Comparison of ENCODE assay signal across 19 cellular contexts in the genomic region with DNA sequence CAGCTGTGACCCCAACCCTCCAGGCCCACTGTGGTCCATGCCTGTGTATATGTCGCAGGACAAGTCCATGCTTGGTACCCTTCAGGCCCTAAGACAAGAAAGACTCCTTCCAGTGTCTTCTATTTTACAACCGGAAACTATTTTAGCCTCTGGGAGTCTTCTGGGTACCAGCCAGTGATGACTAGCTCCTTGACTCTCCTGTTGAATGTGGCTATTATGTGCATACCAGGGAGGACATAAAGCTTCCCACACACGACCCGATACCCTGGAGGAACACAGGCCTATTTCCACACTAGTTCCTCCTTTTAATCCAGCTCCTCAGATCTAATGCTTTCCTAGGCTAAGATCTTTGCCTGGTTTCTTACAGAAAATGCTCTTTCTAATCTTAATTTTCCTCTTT.
A peak's percentile ranks its signal among the peaks of the same experiment; 100 is the strongest.
DNase-seq lines count a peak whose midpoint lies in the region; TF ChIP-seq lines count a peak whose summit lies in the region.
"Had no signal": no experiment of that assay in that cellular context is flagged by ENCODE, and none has a peak within 500 bp of the region (broad histone marks: within the 10 kb centered on the region; RNA-seq: fewer than 3 reads in every experiment).

No MANE protein-coding gene starts in this region.

- TF ChIP-seq CTCF in mammary epithelial cell (conservative IDR thresholded peaks at IDR 0.05 in 1 of 2, IDR thresholded peaks at IDR 0.05 in 1 of 2; ENCODE audit: extremely low read depth in 1 of 2, insufficient read depth in 1 of 2, low read depth in 1 of 2, low read length in 2 of 2) = no peak

- H3K27ac ChIP-seq in mammary epithelial cell (ENCODE audit: insufficient read depth, low read depth, low read length) = peak overlapping the region; percentile 66
- no peak overlapping the region for H3K27ac ChIP-seq in caudate nucleus (ENCODE audit: low read depth, low read length)
- H3K27ac ChIP-seq: upper lobe of left lung had no signal

- H3K79me2 ChIP-seq in mammary epithelial cell (ENCODE audit: insufficient read depth, low read length) = no peaks in the 10 kb centered on the region

- H3K27me3 ChIP-seq in mammary epithelial cell (ENCODE audit: insufficient read depth, low read length) = no peaks in the 10 kb centered on the region
- H3K27me3 ChIP-seq: upper lobe of left lung had no signal

- peak overlapping the region; percentile 61 for H3K4me2 ChIP-seq in mammary epithelial cell (ENCODE audit: insufficient read depth, low read depth, low read length)

- intact Hi-C loops in mammary epithelial cell (cut with micrococcal nuclease) = no loop called here

- H2AFZ ChIP-seq in mammary epithelial cell (ENCODE audit: low read depth, low read length) = peak overlapping the region; percentile 55

- no peaks in the 10 kb centered on the region for H3K9me3 ChIP-seq in mammary epithelial cell (replicated peaks; ENCODE audit: insufficient read depth, low read length)
- H3K9me3 ChIP-seq: upper lobe of left lung had no signal

- peaks cover 23% of the 10 kb centered on the region for H3K4me1 ChIP-seq in mammary epithelial cell (ENCODE audit: insufficient read depth, low read length)
- H3K4me1 ChIP-seq: upper lobe of left lung had no signal

- CTCF ChIA-PET in mammary epithelial cell (lab: Charles Lee; ENCODE audit: low non-redundant PET) = interaction anchor here (0.6 kb wide), 1 partner anchor 143 kb away, joined by 3 read pairs; no protein-coding TSS in a partner anchor

- no peak overlapping the region for H3K4me3 ChIP-seq in mammary epithelial cell (replicated peaks in 1 of 3; ENCODE audit: insufficient read depth in 1 of 3, low read depth in 2 of 3, low read length in 3 of 3)
- H3K4me3 ChIP-seq: upper lobe of left lung had no signal

- H4K20me1 ChIP-seq in mammary epithelial cell (ENCODE audit: insufficient read depth, low read length) = no peaks in the 10 kb centered on the region

- no peak overlapping the region for H3K9ac ChIP-seq in mammary epithelial cell (ENCODE audit: insufficient read depth, low read length)

- 0% methylated on average over 4 of the region's 4 CpGs for WGBS in mammary epithelial cell (ENCODE audit: low coverage, missing lambda C conversion rate)

- DNase-seq in ELF-1 (ENCODE audit: low read depth, low spot score) (peak; percentile 15), NCI-H226 (peak; percentile 35), mammary epithelial cell (peak; percentile 88), renal cortical epithelial cell (ENCODE audit: low read depth) (peak; percentile 49), DMS 273 treated with DMSO at 0.1 percent for 48 hours (lab: John Stamatoyannopoulos, UW) (no peak), caudate nucleus (lab: John Stamatoyannopoulos, UW) (no peak), HuH-7.5 (ENCODE audit: low spot score) (no peak), DMS 273 (lab: John Stamatoyannopoulos, UW; ENCODE audit: unreplicated experiment) (no peak)
- DNase-seq: activated CD4-positive, alpha-beta T cell treated with anti-CD3 and anti-CD28 coated beads, Interleukin-2, amount 50 U/mL, for 1 hour; activated gamma-delta T cell; GF-D8; HCEC 1CT; Karpas-422; left cardiac atrium; mesendoderm; NCI-H526; posterior cingulate gyrus; Right ventricle myocardium superior; upper lobe of left lung had no signal

- no TSS peak for BruUV-seq in mammary epithelial cell (replicated peaks; lab: Mats Ljungman, UMichigan)

- in situ Hi-C loops in mammary epithelial cell (cut with MboI; ENCODE audit: low sequenced_read_pairs in 2 of 2) = no loop called here

- no peaks in the 10 kb centered on the region for H3K36me3 ChIP-seq in mammary epithelial cell (ENCODE audit: insufficient read depth, low read length)
- H3K36me3 ChIP-seq: upper lobe of left lung had no signal

- dilution Hi-C loops in mammary epithelial cell (cut with HindIII; ENCODE audit: low sequenced_read_pairs) = loop anchor here (5.0 kb wide), 1 partner anchor 92 kb away; no protein-coding TSS in a partner anchor

Comparison
In these comparisons a context has a peak if more than half of its experiments do, and no peak if none do; other contexts are left out.
1. DNase-seq: peak in ELF-1 (single experiment), NCI-H226 (single experiment), mammary epithelial cell (single experiment) and renal cortical epithelial cell (single experiment); none in DMS 273 treated with DMSO at 0.1 percent for 48 hours (single experiment), caudate nucleus (0 of 61), HuH-7.5 (single experiment) and DMS 273 (single experiment).